In the genomic region with DNA sequence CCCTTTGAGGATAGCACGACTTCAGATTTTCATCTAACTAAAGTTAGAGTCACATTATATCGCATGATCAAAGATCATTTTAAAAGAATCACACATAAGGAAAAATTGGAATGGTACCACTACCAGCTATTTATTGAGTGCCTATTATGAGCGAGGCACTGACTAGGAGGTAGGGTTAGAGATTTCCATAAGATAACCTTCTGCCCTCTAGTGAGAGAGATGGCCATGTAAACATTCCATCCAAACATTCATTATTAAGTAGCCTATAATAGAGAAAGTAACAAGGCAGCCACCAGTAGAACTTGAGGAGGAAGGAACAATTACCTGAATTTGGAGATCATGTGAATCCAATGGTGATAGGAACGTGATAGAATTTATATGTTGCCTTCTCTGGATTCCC, we compare ENCODE assay signal across 27 cellular contexts.
"Had no signal": no experiment of that assay in that cellular context is flagged by ENCODE, and none has a peak within 500 bp of the region (broad histone marks: within the 10 kb centered on the region; RNA-seq: fewer than 3 reads in every experiment).

No MANE protein-coding gene starts in this region.

- H3K79me2 ChIP-seq: parathyroid adenoma had no signal

- H3K4me3 ChIP-seq: neural progenitor cell, ovary, psoas muscle, skin epidermis, smooth muscle cell, spleen, suprapubic skin, testis, tibial artery, transverse colon, upper lobe of right lung, uterus had no signal

- DNase-seq: natural killer cell; occipital lobe; ovary; posterior cingulate gyrus; psoas muscle; right cardiac atrium; spleen; stimulated activated CD4-positive, alpha-beta T cell treated with anti-CD3 and anti-CD28 coated beads, Interleukin-12 subunit alpha, Interleukin-12 subunit beta, amount 100 ng/mL, for 4 hours; stimulated activated CD4-positive, alpha-beta T cell treated with anti-CD3 and anti-CD28 coated beads, Interleukin-1b, Interleukin-23, amount 100 ng/mL, for 48 hours; stimulated activated CD4-positive, alpha-beta T cell treated with anti-CD3 and anti-CD28 coated beads, Interleukin-4, amount 100 ng/mL, for 1 hour; stimulated activated CD4-positive, alpha-beta T cell treated with anti-CD3 and anti-CD28 coated beads, Interleukin-4, amount 100 ng/mL, for 4 hours; stimulated activated CD8-positive, alpha-beta memory T cell treated with anti-CD3 and anti-CD28 coated beads, Interleukin-4, amount 100 ng/mL, for 48 hours; stimulated activated naive CD4-positive, alpha-beta T cell; stimulated activated naive CD8-positive, alpha-beta T cell treated with anti-CD3 and anti-CD28 coated beads, Interleukin-15, amount 100 ng/mL, for 72 hours; stimulated activated naive CD8-positive, alpha-beta T cell treated with anti-CD3 and anti-CD28 coated beads, Interleukin-15, Interleukin-2, amounts not matched to agents 100 U/mL and 50 U/mL, for 24 hours; testis; tibial artery; upper lobe of right lung; uterus had no signal

- H3K9me3 ChIP-seq: ovary, psoas muscle, spleen, suprapubic skin, testis, tibial artery, transverse colon, upper lobe of right lung, uterus had no signal

- H3K27ac ChIP-seq: neural progenitor cell, ovary, parathyroid adenoma, psoas muscle, skin epidermis, spleen, suprapubic skin, testis, tibial artery, upper lobe of right lung, uterus had no signal

- H3K9ac ChIP-seq: neural progenitor cell, parathyroid adenoma had no signal

- H3K4me1 ChIP-seq: psoas muscle, testis, uterus had no signal

- H2AFZ ChIP-seq: neural progenitor cell, parathyroid adenoma had no signal

- H3K4me2 ChIP-seq: neural progenitor cell, smooth muscle cell had no signal

- H3K27me3 ChIP-seq: neural progenitor cell, ovary, spleen, suprapubic skin, testis, tibial artery, transverse colon, upper lobe of right lung, uterus had no signal

- ATAC-seq: natural killer cell; psoas muscle; right cardiac atrium; sciatic nerve; stimulated activated memory B cell treated with anti-CD40 and anti-IgM and Interleukin-4, amounts not matched to agents 10 μg/mL and 1 μg/mL and 100 μg/mL, for 72 hours; stimulated activated naive CD8-positive, alpha-beta T cell treated with anti-CD3 and anti-CD28 coated beads, Interleukin-15, amount 100 ng/mL, for 72 hours; stimulated activated naive CD8-positive, alpha-beta T cell treated with anti-CD3 and anti-CD28 coated beads, Interleukin-15, Interleukin-2, amounts not matched to agents 100 U/mL and 50 U/mL, for 24 hours; upper lobe of right lung had no signal

- H3K36me3 ChIP-seq: neural progenitor cell, ovary, spleen, suprapubic skin, tibial artery, transverse colon, upper lobe of right lung, uterus had no signal
